In the genomic region with DNA sequence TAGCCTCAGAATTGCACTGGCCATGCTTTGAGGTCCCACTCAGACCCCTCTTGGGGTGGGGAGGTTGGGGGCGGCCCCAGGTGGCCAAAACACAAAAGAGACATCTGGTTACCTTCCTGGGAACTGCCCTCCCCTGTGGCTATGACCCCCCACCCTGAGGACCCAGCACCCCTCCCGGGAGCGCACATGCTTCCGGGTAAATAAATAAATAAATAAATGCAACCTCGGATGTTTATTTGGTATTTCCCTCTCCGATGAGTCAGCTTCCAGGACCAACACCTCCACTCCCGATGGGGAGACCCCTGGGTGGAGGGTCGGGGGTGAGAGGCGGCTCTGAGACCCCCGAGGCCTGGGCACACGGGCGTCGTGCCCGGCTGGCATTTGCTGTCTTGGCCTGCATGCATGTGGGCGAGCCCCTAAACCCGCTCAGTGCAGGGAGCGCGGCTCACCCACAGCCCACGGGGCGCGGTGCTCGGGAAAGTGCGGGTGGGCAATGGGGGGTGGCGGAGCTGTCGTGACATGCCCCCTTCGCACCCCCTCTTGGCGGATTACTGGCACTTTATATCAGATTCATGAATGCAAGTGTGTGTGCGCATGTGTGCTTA, we compare ENCODE assay signal across 22 cellular contexts.
DNase-seq lines count a peak whose midpoint lies in the region; ATAC-seq, FAIRE-seq and TF ChIP-seq lines count a peak whose summit lies in the region.
"Had no signal": no experiment of that assay in that cellular context is flagged by ENCODE, and none has a peak within 500 bp of the region (broad histone marks: within the 10 kb centered on the region; RNA-seq: fewer than 3 reads in every experiment).

No MANE protein-coding gene starts in this region.

- TSS peak; percentile 16 for BruUV-seq in endothelial cell of umbilical vein (replicated peaks; lab: Mats Ljungman, UMichigan)

- H3K9me3 Mint-ChIP-seq in CD4-positive, alpha-beta memory T cell = peaks cover 0 to 3% (median 0%) of the 10 kb centered on the region in 8 donors
- peaks cover 0 to 3% (median 0%) of the 10 kb centered on the region in 9 donors for H3K9me3 Mint-ChIP-seq in naive thymus-derived CD8-positive, alpha-beta T cell

- H3K9ac ChIP-seq in endothelial cell of umbilical vein (replicated peaks; ENCODE audit: extremely low read depth, insufficient read depth, low read length) = no peak overlapping the region
- H3K9ac ChIP-seq: BLaER1 treated with 17β-estradiol and CSF1 and Interleukin-3, amounts not matched to agents 10 nM and 100 nM had no signal

- no peak for ATAC-seq in T-helper 17 cell
- no peak for ATAC-seq in naive thymus-derived CD8-positive, alpha-beta T cell
- no peak for ATAC-seq in HG03196 (IDR thresholded peaks at IDR 0.05; ENCODE audit: unreplicated experiment)
- ATAC-seq in HG03025 (IDR thresholded peaks at IDR 0.05; ENCODE audit: low FRiP score, unreplicated experiment) = no peak
- no peak for ATAC-seq in HG03139 (IDR thresholded peaks at IDR 0.05; ENCODE audit: unreplicated experiment)

- peak overlapping the region in 6 of 7 donors; percentile 12 to 96 (median 74) for H3K27ac Mint-ChIP-seq in CD4-positive, alpha-beta memory T cell
- peak overlapping the region; percentile 98 for H3K27ac Mint-ChIP-seq in T-helper 17 cell
- peak overlapping the region in 6 of 10 donors; percentile 44 to 98 (median 88) for H3K27ac Mint-ChIP-seq in naive thymus-derived CD8-positive, alpha-beta T cell
- H3K27ac Mint-ChIP-seq: HFFc6 had no signal

- no peak overlapping the region for H3K4me2 ChIP-seq in endothelial cell of umbilical vein (ENCODE audit: insufficient read depth, low read length)

- H3K4me3 ChIP-seq in CD4-positive, alpha-beta memory T cell (ENCODE audit: low read length in 2 of 2) = no peak overlapping the region
- H3K4me3 ChIP-seq in endothelial cell of umbilical vein (replicated peaks in 1 of 3; ENCODE audit: insufficient read depth in 1 of 3, low read depth in 1 of 3, low read length in 3 of 3) = no peak overlapping the region
- H3K4me3 ChIP-seq in esophagus squamous epithelium = no peak overlapping the region
- H3K4me3 ChIP-seq: BLaER1 treated with 17β-estradiol and CSF1 and Interleukin-3, amounts not matched to agents 10 nM and 100 nM; MG63; SJCRH30 had no signal

- H3K4me1 Mint-ChIP-seq in CD4-positive, alpha-beta memory T cell = peaks cover 13 to 35% (median 21%) of the 10 kb centered on the region in 4 donors
- peaks cover 11% of the 10 kb centered on the region for H3K4me1 Mint-ChIP-seq in T-helper 17 cell
- peaks cover 9 to 35% (median 26%) of the 10 kb centered on the region in 4 donors for H3K4me1 Mint-ChIP-seq in naive thymus-derived CD8-positive, alpha-beta T cell

- TF ChIP-seq CTCF in endothelial cell of umbilical vein (IDR thresholded peaks at IDR 0.05; ENCODE audit: extremely low read depth in 1 of 2, insufficient read depth in 1 of 2, low read depth in 1 of 2, low read length in 2 of 2) = no peak
- TF ChIP-seq CTCF in esophagus squamous epithelium (IDR thresholded peaks at IDR 0.05) = no peak

- no peaks in the 10 kb centered on the region for H3K27me3 Mint-ChIP-seq in CD4-positive, alpha-beta memory T cell
- H3K27me3 Mint-ChIP-seq in T-helper 17 cell = peaks cover 4% of the 10 kb centered on the region
- no peaks in the 10 kb centered on the region for H3K27me3 Mint-ChIP-seq in naive thymus-derived CD8-positive, alpha-beta T cell

- FAIRE-seq in endothelial cell of umbilical vein (lab: Jason Lieb, UNC) = no peak
- FAIRE-seq: G401.6, H54, HTR-8/SVneo had no signal

- intact Hi-C loops in CD4-positive, alpha-beta memory T cell (cut with micrococcal nuclease) = loop anchor here (10.0 kb wide), 1 partner anchor 150 kb away; the partner anchor contains the start of gene ADCY9
- intact Hi-C loops in endothelial cell of umbilical vein (cut with micrococcal nuclease) (no loop called here), esophagus squamous epithelium (cut with DNase I) (no loop called here)

- DNase-seq in CD4-positive, alpha-beta memory T cell = no peak
- DNase-seq in T-helper 17 cell (no peak), endothelial cell of umbilical vein (ENCODE audit: low read depth, low spot score) (no peak), esophagus squamous epithelium (lab: John Stamatoyannopoulos, UW) (no peak)
- peak in 1 of 10 donors; percentile 60 for DNase-seq in naive thymus-derived CD8-positive, alpha-beta T cell
- DNase-seq: HFFc6, Karpas-422, MG63, NCI-H1048, NCI-H1436, NCI-H1930, NCI-H226, NCI-H524 treated with DMSO at 0.1 percent for 48 hours, SJCRH30 had no signal

- no peak overlapping the region for H3K4me3 Mint-ChIP-seq in CD4-positive, alpha-beta memory T cell
- no peak overlapping the region for H3K4me3 Mint-ChIP-seq in T-helper 17 cell
- H3K4me3 Mint-ChIP-seq in naive thymus-derived CD8-positive, alpha-beta T cell = no peak overlapping the region
- H3K4me3 Mint-ChIP-seq: HFFc6, IgD-negative memory B cell had no signal

- peaks cover 25% of the 10 kb centered on the region for H3K4me1 ChIP-seq in CD4-positive, alpha-beta memory T cell (ENCODE audit: insufficient read depth, low read length)
- peaks cover 5% of the 10 kb centered on the region for H3K4me1 ChIP-seq in endothelial cell of umbilical vein (ENCODE audit: control insufficient read depth, extremely low read depth, insufficient read depth, low read length)
- peaks cover 0 to 32% (median 14%) of the 10 kb centered on the region in 3 donors for H3K4me1 ChIP-seq in esophagus squamous epithelium
- H3K4me1 ChIP-seq: SJCRH30 had no signal

- H3K9me1 ChIP-seq in endothelial cell of umbilical vein (replicated peaks; ENCODE audit: control insufficient read depth, extremely low read depth, insufficient read depth, low read length) = no peaks in the 10 kb centered on the region

- WGBS in esophagus squamous epithelium, 2 donors = 83 to 100% methylated on average over 1 to 15 of the region's 28 CpGs

- no peaks in the 10 kb centered on the region for H3K79me2 ChIP-seq in endothelial cell of umbilical vein (ENCODE audit: control insufficient read depth, insufficient read depth, low read length)

- no peaks in the 10 kb centered on the region for H3K27me3 ChIP-seq in CD4-positive, alpha-beta memory T cell (ENCODE audit: insufficient read depth, low read length)
- H3K27me3 ChIP-seq in endothelial cell of umbilical vein (ENCODE audit: control insufficient read depth in 2 of 2, insufficient read depth in 2 of 2, low read length in 2 of 2) (no peaks in the 10 kb centered on the region), esophagus squamous epithelium (no peaks in the 10 kb centered on the region)
- H3K27me3 ChIP-seq: BLaER1 treated with 17β-estradiol and CSF1 and Interleukin-3, amounts not matched to agents 10 nM and 100 nM; MG63; SJCRH30 had no signal

- dilution Hi-C loops in endothelial cell of umbilical vein (cut with MboI; ENCODE audit: extremely low pct_ligation_motif_present, low sequenced_read_pairs) = no loop called here

- TF ChIP-seq POLR2A in endothelial cell of umbilical vein (IDR thresholded peaks at IDR 0.05; ENCODE audit: low read depth, low read length) = no peak
- no peak for TF ChIP-seq POLR2A in esophagus squamous epithelium (IDR thresholded peaks at IDR 0.05)

- peaks cover 7 to 20% of the 10 kb centered on the region in 2 donors for H3K36me3 Mint-ChIP-seq in CD4-positive, alpha-beta memory T cell
- peaks cover 9% of the 10 kb centered on the region for H3K36me3 Mint-ChIP-seq in T-helper 17 cell (ENCODE audit: low read depth)
- H3K36me3 Mint-ChIP-seq in naive thymus-derived CD8-positive, alpha-beta T cell = peaks cover 0 to 15% (median 0%) of the 10 kb centered on the region in 3 donors

- no peaks in the 10 kb centered on the region for H3K36me3 ChIP-seq in CD4-positive, alpha-beta memory T cell (ENCODE audit: insufficient read depth, low read length)
- H3K36me3 ChIP-seq in endothelial cell of umbilical vein (ENCODE audit: control insufficient read depth in 2 of 2, extremely low read depth in 1 of 2, insufficient read depth in 2 of 2, low read length in 2 of 2) (no peaks in the 10 kb centered on the region), esophagus squamous epithelium (peaks cover 0 to 26% (median 0%) of the 10 kb centered on the region in 3 donors)

- H3K27ac ChIP-seq in CD4-positive, alpha-beta memory T cell (ENCODE audit: low read depth, low read length) = no peak overlapping the region
- H3K27ac ChIP-seq in endothelial cell of umbilical vein (ENCODE audit: insufficient read depth, low read depth, low read length) = no peak overlapping the region
- no peak overlapping the region for H3K27ac ChIP-seq in esophagus squamous epithelium
- H3K27ac ChIP-seq: BLaER1 treated with 17β-estradiol and CSF1 and Interleukin-3, amounts not matched to agents 10 nM and 100 nM; SJCRH30 had no signal

- POLR2A ChIA-PET in CD4-positive, alpha-beta memory T cell (lab: Charles Lee; ENCODE audit: partially characterized antibody) = no interaction called here
- POLR2A ChIA-PET in endothelial cell of umbilical vein (lab: Charles Lee) = no interaction called here
- POLR2A ChIA-PET in naive thymus-derived CD8-positive, alpha-beta T cell (lab: Charles Lee) = no interaction called here

- no peak overlapping the region for H2AFZ ChIP-seq in endothelial cell of umbilical vein (ENCODE audit: low read depth, low read length)

- H4K20me1 ChIP-seq in endothelial cell of umbilical vein (replicated peaks; ENCODE audit: control insufficient read depth, extremely low read depth, insufficient read depth, low read length) = no peaks in the 10 kb centered on the region

- H3K9me3 ChIP-seq in CD4-positive, alpha-beta memory T cell (ENCODE audit: control insufficient read depth in 1 of 2, low read length in 2 of 2) = no peaks in the 10 kb centered on the region
- H3K9me3 ChIP-seq in T-helper 17 cell (ENCODE audit: control insufficient read depth, low read length, poor library complexity, severe bottlenecking) (no peaks in the 10 kb centered on the region), endothelial cell of umbilical vein (replicated peaks; ENCODE audit: control insufficient read depth, insufficient read depth, low read length) (no peaks in the 10 kb centered on the region), esophagus squamous epithelium (no peaks in the 10 kb centered on the region)
- H3K9me3 ChIP-seq: MG63, SJCRH30 had no signal

- CTCF ChIA-PET in CD4-positive, alpha-beta memory T cell (lab: Charles Lee; ENCODE audit: partially characterized antibody) = interaction anchor here (1.2 kb wide), 1 partner anchor 289 kb away, joined by 3 read pairs; no protein-coding TSS in a partner anchor
- CTCF ChIA-PET in endothelial cell of umbilical vein (lab: Charles Lee) = no interaction called here

TF ChIP-seq in endothelial cell of umbilical vein, 7 proteins besides CTCF, POLR2A, EP300 and RAD21 (continues in another document):
- TF ChIP-seq EZH2 (IDR thresholded peaks at IDR 0.05; ENCODE audit: borderline replicate concordance, low read depth, low read length, severe bottlenecking) = no peak
- no peak for TF ChIP-seq FOS (IDR thresholded peaks at IDR 0.05; ENCODE audit: borderline replicate concordance, insufficient read depth, low read length)
- TF ChIP-seq GATA2 (IDR thresholded peaks at IDR 0.05; ENCODE audit: insufficient read depth, insufficient read length, low read depth, low read length) = no peak
- TF ChIP-seq POLR2AphosphoS5 (IDR thresholded peaks at IDR 0.05; ENCODE audit: insufficient read depth, low read depth, low read length) = no peak
